ENCODE assay signal across 10 cellular contexts in the genomic region with DNA sequence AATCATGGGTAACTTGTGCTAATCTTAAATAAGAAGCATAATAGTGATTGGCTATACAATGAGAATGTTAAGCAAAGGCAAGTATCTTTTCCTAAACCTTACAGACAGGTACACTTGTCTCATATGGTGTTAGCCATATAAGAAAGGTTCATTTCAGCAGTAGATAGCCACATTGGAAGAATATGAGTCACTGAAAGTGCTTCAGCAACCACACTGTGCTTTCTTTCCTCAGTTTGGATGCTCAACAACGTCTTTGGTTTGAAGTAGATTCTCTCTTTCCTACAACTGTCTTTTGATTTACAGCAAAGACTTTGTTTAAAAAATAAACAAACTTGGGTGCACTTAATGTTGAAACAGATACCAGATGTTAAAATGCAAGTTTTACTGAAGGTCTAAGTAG. TPM values are rescaled to one million over a fixed set of nuclear protein-coding genes. Genes with fewer than 3 reads are reported as not detected.
DNase-seq lines count a peak whose midpoint lies in the region; ATAC-seq, FAIRE-seq and TF ChIP-seq lines count a peak whose summit lies in the region.
"Had no signal": no experiment of that assay in that cellular context is flagged by ENCODE, and none has a peak within 500 bp of the region (broad histone marks: within the 10 kb centered on the region; RNA-seq: fewer than 3 reads in every experiment).

No MANE protein-coding gene starts in this region.

- no peak overlapping the region for H3K4me2 ChIP-seq in HepG2 (ENCODE audit: low read depth, low read length)

- in situ Hi-C loops in HepG2 (cut with HindIII; ENCODE audit: extremely low pct_ligation_motif_present, low pct_unique_long_range_greater_than_20kb), result no loop called here

- no peak overlapping the region for H3K27ac ChIP-seq in HepG2 (ENCODE audit: extremely low read length, insufficient read depth, low read length)

- intact Hi-C loops in HepG2 (cut with micrococcal nuclease; ENCODE audit: unreplicated experiment), result no loop called here

- peak overlapping the region; percentile 45 for H3K27ac Mint-ChIP-seq in activated naive CD4-positive, alpha-beta T cell treated with anti-CD3 and anti-CD28 coated beads, Interleukin-2, amount 10 ng/mL, durations not matched to agents 7 days and 5 days
- peak overlapping the region; percentile 11 for H3K27ac Mint-ChIP-seq in stimulated activated naive CD8-positive, alpha-beta T cell treated with anti-CD3 and anti-CD28 coated beads, Interleukin-15, Interleukin-2, amounts not matched to agents 100 ng/mL and 50 ng/mL, for 24 hours
- H3K27ac Mint-ChIP-seq in glutamatergic neuron (ENCODE audit: unreplicated experiment), result no peak overlapping the region

- peaks cover 36% of the 10 kb centered on the region for H3K4me1 ChIP-seq in HepG2 (ENCODE audit: insufficient read depth, low read length)

- no peak for FAIRE-seq in HepG2 (lab: Jason Lieb, UNC)
- FAIRE-seq: endometrium had no signal

- POLR2A ChIA-PET in HepG2 (lab: Yijun Ruan, JAX), result no interaction called here

- H3K4me1 Mint-ChIP-seq in activated naive CD4-positive, alpha-beta T cell treated with anti-CD3 and anti-CD28 coated beads, Interleukin-2, amount 10 ng/mL, durations not matched to agents 7 days and 5 days, result peaks cover 64% of the 10 kb centered on the region
- peaks cover 76% of the 10 kb centered on the region for H3K4me1 Mint-ChIP-seq in stimulated activated naive CD8-positive, alpha-beta T cell treated with anti-CD3 and anti-CD28 coated beads, Interleukin-15, Interleukin-2, amounts not matched to agents 100 ng/mL and 50 ng/mL, for 24 hours (ENCODE audit: low read depth)
- H3K4me1 Mint-ChIP-seq in glutamatergic neuron (ENCODE audit: low read depth, unreplicated experiment), result peaks cover 9% of the 10 kb centered on the region

- H3K9me3 ChIP-seq in HepG2 (ENCODE audit: low read length), result peaks cover 15% of the 10 kb centered on the region; the same call in 1 of the 2 replicates

- no peak overlapping the region for H3K9ac ChIP-seq in HepG2 (ENCODE audit: insufficient read depth, low read depth, low read length)

- no peak overlapping the region for H3K4me3 Mint-ChIP-seq in activated naive CD4-positive, alpha-beta T cell treated with anti-CD3 and anti-CD28 coated beads, Interleukin-2, amount 10 ng/mL, durations not matched to agents 7 days and 5 days
- H3K4me3 Mint-ChIP-seq in stimulated activated naive CD8-positive, alpha-beta T cell treated with anti-CD3 and anti-CD28 coated beads, Interleukin-15, Interleukin-2, amounts not matched to agents 100 ng/mL and 50 ng/mL, for 24 hours, result no peak overlapping the region
- H3K4me3 Mint-ChIP-seq in glutamatergic neuron (ENCODE audit: unreplicated experiment), result no peak overlapping the region

- no peaks in the 10 kb centered on the region for H3K36me3 ChIP-seq in HepG2 (replicated peaks in 1 of 2; ENCODE audit: control insufficient read depth in 1 of 2, insufficient read depth in 2 of 2, low read length in 2 of 2)

- no peak for DNase-seq in activated naive CD4-positive, alpha-beta T cell treated with anti-CD3 and anti-CD28 coated beads, Interleukin-2, amount 10 ng/mL, durations not matched to agents 7 days and 5 days
- DNase-seq in activated naive CD4-positive, alpha-beta T cell treated with anti-CD3 and anti-CD28 coated beads, Interleukin-2, amount 50 U/mL, for 16 hours, result no peak
- DNase-seq in HepG2 (ENCODE audit: low spot score), result no peak
- DNase-seq in glutamatergic neuron, result no peak
- no peak for DNase-seq in NCI-H774 (lab: John Stamatoyannopoulos, UW)
- DNase-seq: NCI-H69 had no signal

- H3K9me3 Mint-ChIP-seq in activated naive CD4-positive, alpha-beta T cell treated with anti-CD3 and anti-CD28 coated beads, Interleukin-2, amount 10 ng/mL, durations not matched to agents 7 days and 5 days, result peaks cover 33% of the 10 kb centered on the region
- H3K9me3 Mint-ChIP-seq in stimulated activated naive CD8-positive, alpha-beta T cell treated with anti-CD3 and anti-CD28 coated beads, Interleukin-15, Interleukin-2, amounts not matched to agents 100 ng/mL and 50 ng/mL, for 24 hours, result peaks cover 29% of the 10 kb centered on the region
- no peaks in the 10 kb centered on the region for H3K9me3 Mint-ChIP-seq in glutamatergic neuron (ENCODE audit: unreplicated experiment)

- no peak for TF ChIP-seq POLR2A in HepG2 (IDR thresholded peaks at IDR 0.05; ENCODE audit: insufficient read depth in 1 of 2, low read depth in 2 of 2, low read length in 2 of 2)

- BruUV-seq in HepG2 (replicated peaks; lab: Mats Ljungman, UMichigan), result no TSS peak

- H3K79me2 ChIP-seq in HepG2 (ENCODE audit: insufficient read depth, low read length), result peaks cover 13% of the 10 kb centered on the region

- H3K27me3 Mint-ChIP-seq in activated naive CD4-positive, alpha-beta T cell treated with anti-CD3 and anti-CD28 coated beads, Interleukin-2, amount 10 ng/mL, durations not matched to agents 7 days and 5 days, result no peaks in the 10 kb centered on the region
- no peaks in the 10 kb centered on the region for H3K27me3 Mint-ChIP-seq in stimulated activated naive CD8-positive, alpha-beta T cell treated with anti-CD3 and anti-CD28 coated beads, Interleukin-15, Interleukin-2, amounts not matched to agents 100 ng/mL and 50 ng/mL, for 24 hours
- no peaks in the 10 kb centered on the region for H3K27me3 Mint-ChIP-seq in glutamatergic neuron (ENCODE audit: unreplicated experiment)

- 85% methylated on average over 1 of the region's 1 CpG for WGBS in HepG2 (ENCODE audit: low lambda C conversion rate)

- H3K4me3 ChIP-seq in HepG2 (replicated peaks in 1 of 3; ENCODE audit: insufficient read depth in 1 of 3, low read depth in 2 of 3, low read length in 3 of 3), result no peak overlapping the region

- CTCF ChIA-PET in activated naive CD4-positive, alpha-beta T cell treated with anti-CD3 and anti-CD28 coated beads, Interleukin-2, amount 10 ng/mL, durations not matched to agents 7 days and 5 days (lab: Charles Lee), result no interaction called here
- CTCF ChIA-PET in HepG2 (lab: Yijun Ruan, JAX; ENCODE audit: low intra/inter-chr PET ratio, low total read pairs), result no interaction called here

- H3K36me3 Mint-ChIP-seq in activated naive CD4-positive, alpha-beta T cell treated with anti-CD3 and anti-CD28 coated beads, Interleukin-2, amount 10 ng/mL, durations not matched to agents 7 days and 5 days, result peaks cover 69% of the 10 kb centered on the region
- peaks cover 58% of the 10 kb centered on the region for H3K36me3 Mint-ChIP-seq in stimulated activated naive CD8-positive, alpha-beta T cell treated with anti-CD3 and anti-CD28 coated beads, Interleukin-15, Interleukin-2, amounts not matched to agents 100 ng/mL and 50 ng/mL, for 24 hours (ENCODE audit: low read depth)
- peaks cover 26% of the 10 kb centered on the region for H3K36me3 Mint-ChIP-seq in glutamatergic neuron (ENCODE audit: unreplicated experiment)

- H3K27me3 ChIP-seq in HepG2 (ENCODE audit: control insufficient read depth in 1 of 2, insufficient read depth in 2 of 2, low read length in 2 of 2), result no peaks in the 10 kb centered on the region

- no peaks in the 10 kb centered on the region for H4K20me1 ChIP-seq in HepG2 (ENCODE audit: insufficient read depth, low read length)

- TF ChIP-seq RAD21 in HepG2 (CRISPR knock-in tag; IDR thresholded peaks at IDR 0.05), result no peak

- TF ChIP-seq EP300 in HepG2 (IDR thresholded peaks at IDR 0.05; ENCODE audit: low read depth in 2 of 2, low read length in 2 of 2) (no peak), HepG2 (CRISPR knock-in tag; IDR thresholded peaks at IDR 0.05; ENCODE audit: borderline replicate concordance) (no peak)

- ATAC-seq in GM21786 (IDR thresholded peaks at IDR 0.05; ENCODE audit: unreplicated experiment), result peak; percentile 68
- ATAC-seq in HG03439 (IDR thresholded peaks at IDR 0.05; ENCODE audit: unreplicated experiment), result peak; percentile 61
- ATAC-seq in HepG2, result no peak

- TF ChIP-seq CTCF in HepG2 (CRISPR knock-in tag; IDR thresholded peaks at IDR 0.05) (no peak), glutamatergic neuron (IDR thresholded peaks at IDR 0.05; ENCODE audit: partially characterized antibody, unreplicated experiment) (no peak)

- no peak overlapping the region for H2AFZ ChIP-seq in HepG2 (ENCODE audit: low read length)

TF ChIP-seq in HepG2, 621 proteins besides CTCF, POLR2A, EP300 and RAD21 (continues in another document):
- TF ChIP-seq ZNF781 (CRISPR knock-in tag; IDR thresholded peaks at IDR 0.05; ENCODE audit: borderline replicate concordance, not compliant biosample characterization), result no peak
- no peak for TF ChIP-seq TGIF2 (CRISPR knock-in tag; IDR thresholded peaks at IDR 0.05)
- TF ChIP-seq ZNF790 (CRISPR knock-in tag; IDR thresholded peaks at IDR 0.05; ENCODE audit: borderline replicate concordance), result no peak

RNA-seq across cellular contexts. Expression of a gene that starts 8.9 kb away (rescaled TPM):
- total RNA-seq in HepG2 (2016; rRNA removed; fragmentation: Illumina TruSeq; extraction: Trizol), result 7.2 and 8.3 TPM in 2 replicates
- total RNA-seq in HepG2 (2016; cell fraction: cytosol; rRNA removed; fragmentation: Illumina TruSeq; extraction: Trizol; ENCODE audit: low read depth), result 1.5 TPM in 2 replicates
- total RNA-seq in HepG2 (2016; cell fraction: insoluble cytoplasmic fraction; rRNA removed; fragmentation: Illumina TruSeq; extraction: Trizol), result 8.2 TPM in 2 replicates
- 3.4 and 3.6 TPM in 2 replicates for total RNA-seq in HepG2 (2016; cell fraction: membrane; rRNA removed; fragmentation: Illumina TruSeq; extraction: Trizol)
- total RNA-seq in HepG2 (2016; cell fraction: nucleus; rRNA removed; fragmentation: Illumina TruSeq; extraction: Trizol), result 20.5 and 21.3 TPM in 2 replicates
- 3.3 and 4.6 TPM in 2 replicates for polyA plus RNA-seq in HepG2 (2011; rRNA removed)
- 1.1 and 1.8 TPM in 2 replicates for polyA plus RNA-seq in HepG2 (2011; cell fraction: cytosol; rRNA removed)
- 5.3 and 6.3 TPM in 2 replicates for polyA plus RNA-seq in HepG2 (2011; cell fraction: nucleus; rRNA removed)
- polyA plus RNA-seq in HepG2 (2012), result 3.3 and 3.5 TPM in 2 replicates
- polyA plus RNA-seq in HepG2 (2016; cell fraction: cytosol; fragmentation: Illumina TruSeq; extraction: Trizol; ENCODE audit: low read depth), result 0.19 and 0.20 TPM in 2 replicates
- 5.9 and 6.3 TPM in 2 replicates for polyA plus RNA-seq in HepG2 (2016; cell fraction: insoluble cytoplasmic fraction; fragmentation: Illumina TruSeq; extraction: Trizol; ENCODE audit: low read depth)
- 1.0 and 1.2 TPM in 2 replicates for polyA plus RNA-seq in HepG2 (2016; cell fraction: membrane; fragmentation: Illumina TruSeq; extraction: Trizol; ENCODE audit: low read depth)
- polyA plus RNA-seq in HepG2 (2016; cell fraction: nucleus; fragmentation: Illumina TruSeq; extraction: Trizol; ENCODE audit: insufficient read depth, low read depth), result 9.7 and 11.0 TPM in 2 replicates
- 5.2 and 10.4 TPM in 2 replicates for polyA minus RNA-seq in HepG2 (2011; rRNA and poly(A)+ RNA removed; ENCODE audit: low replicate concordance)
- 3.8 and 5.5 TPM in 2 replicates for polyA minus RNA-seq in HepG2 (2011; cell fraction: cytosol; rRNA and poly(A)+ RNA removed)
- polyA minus RNA-seq in HepG2 (2011; cell fraction: nucleus; rRNA and poly(A)+ RNA removed), result 66.2 and 71.5 TPM in 2 replicates
- 38.1 TPM for total RNA-seq in glutamatergic neuron (ENCODE audit: unreplicated experiment)
